ENCODE assay signal across 38 cellular contexts in the genomic region with DNA sequence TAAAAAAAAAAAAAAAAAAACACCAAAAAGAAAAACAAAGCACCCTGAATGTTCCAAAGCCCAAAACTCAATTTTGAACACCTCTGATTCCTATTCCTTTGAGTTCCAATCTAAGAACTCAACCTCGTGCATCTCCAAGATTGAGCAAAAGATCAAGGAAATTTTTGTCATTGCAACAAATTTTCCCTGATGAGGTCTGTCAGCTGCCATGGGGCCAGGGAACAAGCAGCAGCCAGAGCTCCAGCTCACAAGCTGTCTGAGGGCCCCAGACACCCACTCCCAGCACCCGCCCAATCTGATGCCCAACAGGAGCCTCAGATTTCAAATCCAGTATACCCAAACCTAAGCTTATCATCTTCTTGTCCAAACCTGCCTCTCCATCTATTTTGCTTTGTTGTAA.
"Had no signal": no experiment of that assay in that cellular context is flagged by ENCODE, and none has a peak within 500 bp of the region (broad histone marks: within the 10 kb centered on the region; RNA-seq: fewer than 3 reads in every experiment).

No MANE protein-coding gene starts in this region.

- H3K27me3 Mint-ChIP-seq: activated naive CD4-positive, alpha-beta T cell treated with anti-CD3 and anti-CD28 coated beads, Interleukin-2, amount 10 ng/mL, durations not matched to agents 7 days and 5 days; brain had no signal

- H3K27ac ChIP-seq: adrenal gland, ascending aorta, body of pancreas, brain microvascular endothelial cell, breast epithelium, cardiac muscle cell had no signal

- H3K4me1 ChIP-seq: adrenal gland, ascending aorta, body of pancreas, breast epithelium had no signal

- DNase-seq: activated effector memory CD4-positive, alpha-beta T cell treated with anti-CD3 and anti-CD28 coated beads, Interleukin-2, amount 50 U/mL, for 16 hours; activated effector memory CD4-positive, alpha-beta T cell treated with Interleukin-2 at 50 U/mL for 16 hours; activated gamma-delta T cell; activated gamma-delta T cell treated with Interleukin-2 at 50 U/mL for 16 hours; activated naive CD4-positive, alpha-beta T cell; activated naive CD4-positive, alpha-beta T cell treated with anti-CD3 and anti-CD28 coated beads for 36 hours; activated naive CD4-positive, alpha-beta T cell treated with anti-CD3 and anti-CD28 coated beads, Interleukin-2, amount 10 ng/mL, durations not matched to agents 7 days and 5 days; activated naive CD4-positive, alpha-beta T cell treated with anti-CD3 and anti-CD28 coated beads, Interleukin-2, amount 50 U/mL, for 16 hours; activated naive CD4-positive, alpha-beta T cell treated with Interleukin-2 at 50 U/mL for 16 hours; activated naive CD8-positive, alpha-beta T cell treated with anti-CD3 and anti-CD28 coated beads for 36 hours; activated naive CD8-positive, alpha-beta T cell treated with anti-CD3 and anti-CD28 coated beads, Interleukin-2, amount 10 ng/mL, durations not matched to agents 7 days and 5 days; activated naive CD8-positive, alpha-beta T cell treated with anti-CD3 and anti-CD28 coated beads, Interleukin-2, amount 50 U/mL, for 24 hours; activated T-cell treated with anti-CD3 and anti-CD28 coated beads, Interleukin-2, amount 50 U/mL, for 1 hour; activated T-cell treated with anti-CD3 and anti-CD28 coated beads, Interleukin-2, amount 50 U/mL, for 24 hours; activated T-cell treated with anti-CD3 and anti-CD28 coated beads, Interleukin-2, amount 50 U/mL, for 4 hours; activated T-cell treated with anti-CD3 and anti-CD28 coated beads, Interleukin-2, amount 50 U/mL, for 48 hours; activated T-cell treated with anti-CD3 and anti-CD28 coated beads, Interleukin-2, amount 50 U/mL, for 72 hours; adrenal gland; amniotic stem cell; amygdala; anterior cingulate cortex; aorta; body of pancreas; caudate nucleus; central memory CD4-positive, alpha-beta T cell; cerebellar nuclear complex had no signal

- H3K36me3 ChIP-seq: adrenal gland, ascending aorta, brain microvascular endothelial cell, breast epithelium, cardiac muscle cell had no signal

- H3K9me3 ChIP-seq: adrenal gland, ascending aorta, body of pancreas, breast epithelium had no signal

- H3K4me3 ChIP-seq: adrenal gland, ascending aorta, body of pancreas, breast epithelium, cardiac muscle cell had no signal

- H3K36me3 Mint-ChIP-seq: activated naive CD4-positive, alpha-beta T cell treated with anti-CD3 and anti-CD28 coated beads, Interleukin-2, amount 10 ng/mL, durations not matched to agents 7 days and 5 days; activated naive CD4-positive, alpha-beta T cell treated with anti-CD3 and anti-CD28 coated beads, Interleukin-2, amount 50 U/mL, for 24 hours; activated naive CD4-positive, alpha-beta T cell treated with anti-CD3 and anti-CD28 coated beads, Interleukin-2, amount 50 U/mL, for 72 hours; activated naive CD8-positive, alpha-beta T cell; activated naive CD8-positive, alpha-beta T cell treated with anti-CD3 and anti-CD28 coated beads for 36 hours; activated naive CD8-positive, alpha-beta T cell treated with anti-CD3 and anti-CD28 coated beads, Interleukin-2, amount 10 ng/mL, durations not matched to agents 7 days and 5 days; brain had no signal

- H3K4me1 Mint-ChIP-seq: activated naive CD4-positive, alpha-beta T cell treated with anti-CD3 and anti-CD28 coated beads, Interleukin-2, amount 10 ng/mL, durations not matched to agents 7 days and 5 days; activated naive CD4-positive, alpha-beta T cell treated with anti-CD3 and anti-CD28 coated beads, Interleukin-2, amount 50 U/mL, for 24 hours; activated naive CD8-positive, alpha-beta T cell treated with anti-CD3 and anti-CD28 coated beads for 36 hours; activated naive CD8-positive, alpha-beta T cell treated with anti-CD3 and anti-CD28 coated beads, Interleukin-2, amount 10 ng/mL, durations not matched to agents 7 days and 5 days; activated naive CD8-positive, alpha-beta T cell treated with anti-CD3 and anti-CD28 coated beads, Interleukin-2, amount 50 U/mL, for 24 hours; activated T-helper 17 cell treated with anti-CD3 and anti-CD28 coated beads, Interleukin-2, amount 50 U/mL, for 72 hours; central memory CD8-positive, alpha-beta T cell had no signal

- H3K27ac Mint-ChIP-seq: activated naive CD4-positive, alpha-beta T cell treated with anti-CD3 and anti-CD28 coated beads for 36 hours; activated naive CD4-positive, alpha-beta T cell treated with anti-CD3 and anti-CD28 coated beads, Interleukin-2, amount 10 ng/mL, durations not matched to agents 7 days and 5 days; activated naive CD4-positive, alpha-beta T cell treated with anti-CD3 and anti-CD28 coated beads, Interleukin-2, amount 50 U/mL, for 24 hours; activated naive CD4-positive, alpha-beta T cell treated with anti-CD3 and anti-CD28 coated beads, Interleukin-2, amount 50 U/mL, for 72 hours; activated naive CD8-positive, alpha-beta T cell; activated naive CD8-positive, alpha-beta T cell treated with anti-CD3 and anti-CD28 coated beads for 36 hours; activated naive CD8-positive, alpha-beta T cell treated with anti-CD3 and anti-CD28 coated beads, Interleukin-2, amount 10 ng/mL, durations not matched to agents 7 days and 5 days; activated naive CD8-positive, alpha-beta T cell treated with anti-CD3 and anti-CD28 coated beads, Interleukin-2, amount 50 U/mL, for 24 hours; activated T-cell treated with anti-CD3 and anti-CD28 coated beads, Interleukin-2, amount 50 U/mL, for 24 hours; activated T-cell treated with anti-CD3 and anti-CD28 coated beads, Interleukin-2, amount 50 U/mL, for 72 hours; activated T-helper 1 cell treated with anti-CD3 and anti-CD28 coated beads, Interleukin-12 subunit alpha, Interleukin-12 subunit beta, Interleukin-2, Interleukin-4 antibody, amounts not matched to agents 30 ng/mL and 10 ng/mL and 1 ng/mL, durations not matched to agents 14 hours and 24 hours and 36 hours; activated T-helper 17 cell treated with anti-CD3 and anti-CD28 coated beads, Interleukin-2, amount 50 U/mL, for 72 hours; activated T-helper 2 cell treated with anti-CD3 and anti-CD28 coated beads, Interferon-gamma antibody, Interleukin-2, Interleukin-4, amounts not matched to agents 10 μg/mL and 5 μg/mL and 100 μg/mL, durations not matched to agents 14 hours and 24 hours and 36 hours; brain had no signal

- ATAC-seq: activated naive CD4-positive, alpha-beta T cell treated with anti-CD3 and anti-CD28 coated beads, Interleukin-2, amount 50 U/mL, for 72 hours; activated naive CD8-positive, alpha-beta T cell treated with anti-CD3 and anti-CD28 coated beads, Interleukin-2, amount 50 U/mL, for 24 hours; activated T-cell treated with anti-CD3 and anti-CD28 coated beads, Interleukin-2, amount 50 U/mL, for 4 hours; activated T-cell treated with anti-CD3 and anti-CD28 coated beads, Interleukin-2, amount 50 U/mL, for 72 hours; activated T-helper 17 cell treated with anti-CD3 and anti-CD28 coated beads, Interleukin-2, amount 50 U/mL, for 72 hours; body of pancreas had no signal

- H3K4me3 Mint-ChIP-seq: activated naive CD4-positive, alpha-beta T cell treated with anti-CD3 and anti-CD28 coated beads for 36 hours; activated naive CD4-positive, alpha-beta T cell treated with anti-CD3 and anti-CD28 coated beads, Interleukin-2, amount 10 ng/mL, durations not matched to agents 7 days and 5 days; activated naive CD4-positive, alpha-beta T cell treated with anti-CD3 and anti-CD28 coated beads, Interleukin-2, amount 50 U/mL, for 24 hours; activated naive CD8-positive, alpha-beta T cell; activated naive CD8-positive, alpha-beta T cell treated with anti-CD3 and anti-CD28 coated beads for 36 hours; activated naive CD8-positive, alpha-beta T cell treated with anti-CD3 and anti-CD28 coated beads, Interleukin-2, amount 10 ng/mL, durations not matched to agents 7 days and 5 days; activated naive CD8-positive, alpha-beta T cell treated with anti-CD3 and anti-CD28 coated beads, Interleukin-2, amount 50 U/mL, for 24 hours; activated T-cell treated with anti-CD3 and anti-CD28 coated beads, Interleukin-2, amount 50 U/mL, for 24 hours; activated T-cell treated with anti-CD3 and anti-CD28 coated beads, Interleukin-2, amount 50 U/mL, for 4 hours; activated T-cell treated with anti-CD3 and anti-CD28 coated beads, Interleukin-2, amount 50 U/mL, for 72 hours; activated T-helper 1 cell treated with anti-CD3 and anti-CD28 coated beads, Interleukin-12 subunit alpha, Interleukin-12 subunit beta, Interleukin-2, Interleukin-4 antibody, amounts not matched to agents 30 ng/mL and 10 ng/mL and 1 ng/mL, durations not matched to agents 14 hours and 24 hours and 36 hours; activated T-helper 17 cell treated with anti-CD3 and anti-CD28 coated beads, Interleukin-2, amount 50 U/mL, for 72 hours; brain; central memory CD8-positive, alpha-beta T cell had no signal

- H3K27me3 ChIP-seq: adrenal gland, ascending aorta, body of pancreas, brain microvascular endothelial cell, breast epithelium, cardiac muscle cell had no signal

- H3K9me3 Mint-ChIP-seq: activated naive CD4-positive, alpha-beta T cell treated with anti-CD3 and anti-CD28 coated beads for 36 hours; activated naive CD4-positive, alpha-beta T cell treated with anti-CD3 and anti-CD28 coated beads, Interleukin-2, amount 10 ng/mL, durations not matched to agents 7 days and 5 days; activated naive CD4-positive, alpha-beta T cell treated with anti-CD3 and anti-CD28 coated beads, Interleukin-2, amount 50 U/mL, for 24 hours; activated naive CD4-positive, alpha-beta T cell treated with anti-CD3 and anti-CD28 coated beads, Interleukin-2, amount 50 U/mL, for 72 hours; activated naive CD8-positive, alpha-beta T cell treated with anti-CD3 and anti-CD28 coated beads for 36 hours; activated naive CD8-positive, alpha-beta T cell treated with anti-CD3 and anti-CD28 coated beads, Interleukin-2, amount 10 ng/mL, durations not matched to agents 7 days and 5 days; activated naive CD8-positive, alpha-beta T cell treated with anti-CD3 and anti-CD28 coated beads, Interleukin-2, amount 50 U/mL, for 24 hours; activated T-cell treated with anti-CD3 and anti-CD28 coated beads, Interleukin-2, amount 50 U/mL, for 24 hours; activated T-cell treated with anti-CD3 and anti-CD28 coated beads, Interleukin-2, amount 50 U/mL, for 4 hours; activated T-cell treated with anti-CD3 and anti-CD28 coated beads, Interleukin-2, amount 50 U/mL, for 72 hours; activated T-helper 1 cell treated with anti-CD3 and anti-CD28 coated beads, Interleukin-12 subunit alpha, Interleukin-12 subunit beta, Interleukin-2, Interleukin-4 antibody, amounts not matched to agents 30 ng/mL and 10 ng/mL and 1 ng/mL, durations not matched to agents 14 hours and 24 hours and 36 hours; activated T-helper 17 cell treated with anti-CD3 and anti-CD28 coated beads, Interleukin-2, amount 50 U/mL, for 72 hours; activated T-helper 2 cell treated with anti-CD3 and anti-CD28 coated beads, Interferon-gamma antibody, Interleukin-2, Interleukin-4, amounts not matched to agents 10 μg/mL and 5 μg/mL and 100 μg/mL, durations not matched to agents 14 hours and 24 hours and 36 hours; brain; central memory CD8-positive, alpha-beta T cell had no signal
